Comparison of ENCODE assay signal across 10 cellular contexts in the genomic region with DNA sequence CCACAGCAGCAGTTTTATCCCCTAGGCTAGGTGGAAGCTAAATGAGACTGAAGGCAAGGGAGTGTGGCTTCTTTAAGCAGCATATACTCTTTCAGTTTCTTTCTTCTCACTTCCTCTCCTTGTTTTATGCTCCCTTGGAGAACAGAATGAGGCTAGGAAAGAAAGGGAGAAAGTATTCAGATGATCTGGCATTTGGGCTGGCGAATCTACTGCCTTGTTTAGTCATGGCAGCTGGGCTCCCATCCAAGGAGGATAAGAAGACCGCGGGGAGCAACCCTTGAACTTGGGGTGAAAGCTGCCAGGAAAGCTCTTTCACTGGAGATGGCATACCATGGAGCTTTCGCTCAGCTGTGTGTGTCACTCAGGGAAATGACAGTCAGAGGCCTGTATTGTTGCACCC.
A peak's percentile ranks its signal among the peaks of the same experiment; 100 is the strongest.
DNase-seq lines count a peak whose midpoint lies in the region; ATAC-seq and TF ChIP-seq lines count a peak whose summit lies in the region.
"Had no signal": no experiment of that assay in that cellular context is flagged by ENCODE, and none has a peak within 500 bp of the region (broad histone marks: within the 10 kb centered on the region; RNA-seq: fewer than 3 reads in every experiment).

No MANE protein-coding gene starts in this region.

- H3K4me2 ChIP-seq in SK-N-SH: 0 out of 2 replicates have a peak overlapping the region, but pooled peaks have one; percentile 15

- WGBS in SK-N-SH (ENCODE audit: low lambda C conversion rate): 61% methylated on average over 4 of the region's 4 CpGs

- H3K4me3 ChIP-seq in SK-N-SH (ENCODE audit: low read depth in 2 of 2, low read length in 1 of 2) (no peak overlapping the region), left lung (no peak overlapping the region)

- H3K36me3 ChIP-seq in SK-N-SH (replicated peaks in 1 of 2; ENCODE audit: control insufficient read depth in 1 of 2, insufficient read depth in 2 of 2, low read length in 1 of 2) (no peaks in the 10 kb centered on the region), left lung (no peaks in the 10 kb centered on the region)

- H3F3A ChIP-seq in SK-N-SH (replicated peaks; ENCODE audit: insufficient read depth): peaks cover 13% of the 10 kb centered on the region

- TF ChIP-seq EP300 in SK-N-SH (IDR thresholded peaks at IDR 0.05; ENCODE audit: borderline replicate concordance in 1 of 2, low read depth in 1 of 2, low read length in 1 of 2): no peak

- peak overlapping the region; percentile 48 for H2AFZ ChIP-seq in SK-N-SH (ENCODE audit: low read depth)

- H3K9me3 ChIP-seq in SK-N-SH (no peaks in the 10 kb centered on the region), left lung (no peaks in the 10 kb centered on the region)

- no peaks in the 10 kb centered on the region for H4K20me1 ChIP-seq in SK-N-SH (ENCODE audit: insufficient read depth)

- TF ChIP-seq POLR2A in GM18505 (IDR thresholded peaks at IDR 0.05; ENCODE audit: borderline replicate concordance, extremely low read depth, insufficient read depth, insufficient read length): no peak

- TF ChIP-seq RAD21 in SK-N-SH (IDR thresholded peaks at IDR 0.05; ENCODE audit: low read length): no peak

- H3K27me3 ChIP-seq in SK-N-SH (ENCODE audit: insufficient read depth): no peaks in the 10 kb centered on the region
- H3K27me3 ChIP-seq in left lung: no peaks in the 10 kb centered on the region

- CTCF ChIA-PET in SK-N-SH (lab: Yijun Ruan, JAX): interaction anchor here (1.4 kb wide), 1 partner anchor 8 kb away, joined by 4 read pairs; no protein-coding TSS in a partner anchor

- POLR2A ChIA-PET in SK-N-SH (lab: Yijun Ruan, JAX): no interaction called here

- intact Hi-C loops in left lung (cut with DNase I): no loop called here

- no peak for DNase-seq in SK-N-SH
- DNase-seq in left lung: no peak
- no peak for DNase-seq in stimulated activated CD8-positive, alpha-beta memory T cell treated with anti-CD3 and anti-CD28 coated beads, Interleukin-4, amount 100 ng/mL, for 48 hours
- no peak for DNase-seq in globus pallidus (ENCODE audit: low spot score)
- no peak for DNase-seq in activated CD8-positive, alpha-beta memory T cell treated with anti-CD3 and anti-CD28 coated beads, Interleukin-2, amount 50 U/mL, for 48 hours
- DNase-seq in OCI-M2 (lab: John Stamatoyannopoulos, UW; ENCODE audit: unreplicated experiment): no peak
- DNase-seq: immature natural killer cell, NCI-H187 treated with DMSO at 0.1 percent for 48 hours had no signal

- TF ChIP-seq CTCF in SK-N-SH (IDR thresholded peaks at IDR 0.05) (no peak), left lung (IDR thresholded peaks at IDR 0.05) (no peak)

- no peaks in the 10 kb centered on the region for H3K9me2 ChIP-seq in SK-N-SH

- H3K27ac ChIP-seq in SK-N-SH (ENCODE audit: low read depth in 2 of 2, low read length in 1 of 2) (0 out of 4 replicates have a peak overlapping the region, but pooled peaks of 1 of the 2 experiments have one; percentile 6), left lung (peak overlapping the region in 1 of 2 donors; percentile 5)

- ATAC-seq in GM18505 (IDR thresholded peaks at IDR 0.05; ENCODE audit: unreplicated experiment) (peak; percentile 51), HG02588 (IDR thresholded peaks at IDR 0.05; ENCODE audit: unreplicated experiment) (peak; percentile 57), left lung (peak; percentile 31)

- H3K4me1 ChIP-seq in SK-N-SH (ENCODE audit: control insufficient read depth in 1 of 2, insufficient read depth in 2 of 2, low read depth in 1 of 2, low read length in 1 of 2) (peaks cover under 1 to 11% of the 10 kb centered on the region in 2 experiments; a peak in 3 of 4 replicates), left lung (peaks cover 10% of the 10 kb centered on the region in 2 donors)

- H3K9ac ChIP-seq in SK-N-SH: no peak overlapping the region

- H3K79me2 ChIP-seq in SK-N-SH (ENCODE audit: insufficient read depth): no peaks in the 10 kb centered on the region

TF ChIP-seq in SK-N-SH, 30 proteins besides CTCF, POLR2A, EP300 and RAD21:
- TF ChIP-seq FOSL2 (IDR thresholded peaks at IDR 0.05; ENCODE audit: borderline replicate concordance, low read depth): no peak
- TF ChIP-seq GATA2 (CRISPR knock-in tag; IDR thresholded peaks at IDR 0.05): no peak
- TF ChIP-seq NFIC (IDR thresholded peaks at IDR 0.05; ENCODE audit: borderline replicate concordance): peak; percentile 38; the same call in 1 of the 2 replicates
- TF ChIP-seq NRF1 (IDR thresholded peaks at IDR 0.05; ENCODE audit: low read depth, low read length): no peak
